In genomic region chr20:3156811-3157619, GRCh38 we compare ENCODE assay signal across 8 cellular contexts. TPM values are rescaled to one million over a fixed set of nuclear protein-coding genes. Genes with fewer than 3 reads are reported as not detected.
A peak's percentile ranks its signal among the peaks of the same experiment; 100 is the strongest.
DNase-seq lines count a peak whose midpoint lies in the region; ATAC-seq, FAIRE-seq and TF ChIP-seq lines count a peak whose summit lies in the region.

No MANE protein-coding gene starts in this region.

- ATAC-seq in HG03442 (IDR thresholded peaks at IDR 0.05; ENCODE audit: unreplicated experiment): peak; percentile 63
- ATAC-seq in stimulated activated effector memory CD8-positive, alpha-beta T cell treated with anti-CD3 and anti-CD28 coated beads, Interleukin-12 subunit alpha, Interleukin-12 subunit beta, amount 100 ng/mL, for 72 hours: peak; percentile 91

- peaks cover 54% of the 10 kb centered on the region for H3K4me1 Mint-ChIP-seq in activated naive CD4-positive, alpha-beta T cell treated with anti-CD3 and anti-CD28 coated beads, Interleukin-2, amount 50 U/mL, for 24 hours
- peaks cover 59% of the 10 kb centered on the region for H3K4me1 Mint-ChIP-seq in stimulated activated effector memory CD8-positive, alpha-beta T cell treated with anti-CD3 and anti-CD28 coated beads, Interleukin-12 subunit alpha, Interleukin-12 subunit beta, amount 100 ng/mL, for 72 hours

- H3K9me3 Mint-ChIP-seq in activated naive CD4-positive, alpha-beta T cell treated with anti-CD3 and anti-CD28 coated beads, Interleukin-2, amount 50 U/mL, for 24 hours: no peaks in the 10 kb centered on the region
- H3K9me3 Mint-ChIP-seq in stimulated activated effector memory CD8-positive, alpha-beta T cell treated with anti-CD3 and anti-CD28 coated beads, Interleukin-12 subunit alpha, Interleukin-12 subunit beta, amount 100 ng/mL, for 72 hours: no peaks in the 10 kb centered on the region

- H3K27me3 ChIP-seq in bronchial epithelial cell (ENCODE audit: control insufficient read depth, insufficient read depth, low read length): no peaks in the 10 kb centered on the region

- H3K4me3 Mint-ChIP-seq in activated naive CD4-positive, alpha-beta T cell treated with anti-CD3 and anti-CD28 coated beads, Interleukin-2, amount 50 U/mL, for 24 hours: peak overlapping the region; percentile 98
- H3K4me3 Mint-ChIP-seq in stimulated activated effector memory CD8-positive, alpha-beta T cell treated with anti-CD3 and anti-CD28 coated beads, Interleukin-12 subunit alpha, Interleukin-12 subunit beta, amount 100 ng/mL, for 72 hours: peak overlapping the region; percentile 89

- no peaks in the 10 kb centered on the region for H3K27me3 Mint-ChIP-seq in activated naive CD4-positive, alpha-beta T cell treated with anti-CD3 and anti-CD28 coated beads, Interleukin-2, amount 50 U/mL, for 24 hours

- no peak for DNase-seq in activated naive CD4-positive, alpha-beta T cell (lab: John Stamatoyannopoulos, UW)
- DNase-seq in bronchial epithelial cell (ENCODE audit: low read depth) (peak; percentile 30), GM19238 (ENCODE audit: insufficient read length, low spot score) (no peak), urothelium cell line (ENCODE audit: low spot score) (no peak), OCI-M2 (lab: John Stamatoyannopoulos, UW; ENCODE audit: unreplicated experiment) (no peak)
- no peak for DNase-seq in stimulated activated effector memory CD8-positive, alpha-beta T cell treated with anti-CD3 and anti-CD28 coated beads, Interleukin-12 subunit alpha, Interleukin-12 subunit beta, amount 100 ng/mL, for 72 hours (ENCODE audit: low spot score in 2 of 2)

- H3K36me3 Mint-ChIP-seq in activated naive CD4-positive, alpha-beta T cell treated with anti-CD3 and anti-CD28 coated beads, Interleukin-2, amount 50 U/mL, for 24 hours: peaks cover 1% of the 10 kb centered on the region
- H3K36me3 Mint-ChIP-seq in stimulated activated effector memory CD8-positive, alpha-beta T cell treated with anti-CD3 and anti-CD28 coated beads, Interleukin-12 subunit alpha, Interleukin-12 subunit beta, amount 100 ng/mL, for 72 hours: peaks cover 72% of the 10 kb centered on the region

- H3K4me3 ChIP-seq in bronchial epithelial cell (ENCODE audit: low read depth, low read length): no peak overlapping the region

- H3K36me3 ChIP-seq in bronchial epithelial cell (ENCODE audit: control insufficient read depth, insufficient read depth, low read length): no peaks in the 10 kb centered on the region

- peak overlapping the region; percentile 73 for H3K27ac Mint-ChIP-seq in activated naive CD4-positive, alpha-beta T cell treated with anti-CD3 and anti-CD28 coated beads, Interleukin-2, amount 50 U/mL, for 24 hours
- peak overlapping the region; percentile 96 for H3K27ac Mint-ChIP-seq in stimulated activated effector memory CD8-positive, alpha-beta T cell treated with anti-CD3 and anti-CD28 coated beads, Interleukin-12 subunit alpha, Interleukin-12 subunit beta, amount 100 ng/mL, for 72 hours

- no peak for TF ChIP-seq CTCF in bronchial epithelial cell (IDR thresholded peaks at IDR 0.05; ENCODE audit: insufficient read depth, low read length, severe bottlenecking)

- FAIRE-seq in bronchial epithelial cell (lab: Jason Lieb, UNC) (no peak), urothelium cell line (lab: Jason Lieb, UNC) (no peak)

RNA-seq across cellular contexts. Expression of gene FASTKD5, which starts 2.6 kb away (rescaled TPM):
- total RNA-seq in bronchial epithelial cell: 11.3 and 17.9 TPM in 2 replicates

RNA-seq across cellular contexts. Expression of gene UBOX5, which starts 2.6 kb away (rescaled TPM):
- total RNA-seq in bronchial epithelial cell: 1.9 and 2.1 TPM in 2 replicates

RNA-seq across cellular contexts. Expression of gene LZTS3, which starts 16.3 kb away (rescaled TPM):
- total RNA-seq in bronchial epithelial cell: 11.3 and 20.0 TPM in 2 replicates

RNA-seq across cellular contexts. Expression of gene DDRGK1, which starts 47.5 kb away (rescaled TPM):
- 57.6 and 72.7 TPM in 2 replicates for total RNA-seq in bronchial epithelial cell

RNA-seq across cellular contexts. Expression of gene ITPA, which starts 52.3 kb away (rescaled TPM):
- 36.9 and 45.5 TPM in 2 replicates for total RNA-seq in bronchial epithelial cell
